8 cellular contexts compared by ENCODE assay signal in genomic region chr22:50342651-50343540, GRCh38. TPM values are rescaled to one million over a fixed set of nuclear protein-coding genes. Genes with fewer than 3 reads are reported as not detected.
A peak's percentile ranks its signal among the peaks of the same experiment; 100 is the strongest.
DNase-seq lines count a peak whose midpoint lies in the region; FAIRE-seq and TF ChIP-seq lines count a peak whose summit lies in the region.

Gene PPP6R2, plus strand, starts transcription at chr22:50343327. Its CDS starts 50,582 bp downstream, at chr22:50393909.

- H3K27me3 ChIP-seq in keratinocyte (ENCODE audit: control insufficient read depth, extremely low read depth, insufficient read depth, low read length), result no peaks in the 10 kb centered on the region

- in situ Hi-C loops in GM13976 (cut with MboI; ENCODE audit: low sequenced_read_pairs, unreplicated experiment), result no loop called here

- H3K9me1 ChIP-seq in keratinocyte (ENCODE audit: control insufficient read depth, extremely low read depth, insufficient read depth, low read length), result no peaks in the 10 kb centered on the region

- dilution Hi-C loops in keratinocyte (cut with MboI; ENCODE audit: extremely low pct_ligation_motif_present, low sequenced_read_pairs), result no loop called here

- peaks cover under 1% of the 10 kb centered on the region for H3K4me1 ChIP-seq in keratinocyte (ENCODE audit: control insufficient read depth, extremely low read depth, insufficient read depth, low read length)

- peaks cover 20% of the 10 kb centered on the region for H3K79me2 ChIP-seq in keratinocyte (ENCODE audit: control insufficient read depth, insufficient read depth, low read length)

- no peak for FAIRE-seq in keratinocyte (lab: Jason Lieb, UNC)

- peak within 1 kb of the TSS; percentile 67 for H3K27ac ChIP-seq in keratinocyte (ENCODE audit: control insufficient read depth, insufficient read depth, low read length)

- H2AFZ ChIP-seq in keratinocyte (ENCODE audit: control insufficient read depth, low read length), result peak within 1 kb of the TSS; percentile 79

- TF ChIP-seq CTCF in GM13976 (IDR thresholded peaks at IDR 0.05; ENCODE audit: borderline replicate concordance, control extremely low read depth, extremely low read depth, insufficient read depth, missing control alignments) (no peak), HFF-Myc (IDR thresholded peaks at IDR 0.05; ENCODE audit: low read depth, low read length, missing control alignments) (no peak), keratinocyte (optimal IDR thresholded peaks at IDR 0.05 in 1 of 3, IDR thresholded peaks at IDR 0.05 in 1 of 3, conservative IDR thresholded peaks at IDR 0.05 in 1 of 3; ENCODE audit: extremely low read depth in 1 of 3, insufficient read depth in 2 of 3, low read length in 3 of 3) (no peak)

- H3K4me3 ChIP-seq in HFF-Myc (replicated peaks; ENCODE audit: low read depth, low read length) (peak within 1 kb of the TSS; percentile 66), keratinocyte (ENCODE audit: control insufficient read depth in 2 of 3, extremely low read depth in 1 of 3, insufficient read depth in 2 of 3, low read depth in 1 of 3, low read length in 3 of 3) (peak within 1 kb of the TSS; percentile 73 to 79 (median 73))

- H3K4me2 ChIP-seq in keratinocyte (ENCODE audit: control insufficient read depth, extremely low read depth, insufficient read depth, low read depth, low read length), result peak within 1 kb of the TSS; percentile 89

- DNase-seq in GM13976 (ENCODE audit: low spot score), result peak; percentile 93
- DNase-seq in HFF-Myc (ENCODE audit: extremely low read depth, low read depth), result no peak
- DNase-seq in NCI-H1105 treated with DMSO at 0.1 percent for 48 hours (lab: John Stamatoyannopoulos, UW), result peak; percentile 22
- peak; percentile 79 for DNase-seq in activated CD4-positive, CD25-positive, alpha-beta regulatory T cell treated with anti-CD3 and anti-CD28 coated beads, Interleukin-2, amount 50 U/mL, for 16 hours (ENCODE audit: low read depth, low spot score)
- DNase-seq in central memory CD4-positive, alpha-beta T cell, result peak; percentile 84
- no peak for DNase-seq in keratinocyte (ENCODE audit: low read depth, low spot score)
- peak; percentile 85 to 92 for DNase-seq in stimulated activated CD4-positive, alpha-beta T cell treated with anti-CD3 and anti-CD28 coated beads, Interleukin-15, amount 100 ng/mL, for 1 hour (ENCODE audit: low read depth in 1 of 2, low spot score in 1 of 2)
- no peak for DNase-seq in cortex of kidney (lab: John Stamatoyannopoulos, UW)

- H3K36me3 ChIP-seq in keratinocyte (ENCODE audit: control insufficient read depth in 2 of 2, extremely low read depth in 1 of 2, insufficient read depth in 2 of 2, low read length in 2 of 2), result peaks cover 0 to 3% of the 10 kb centered on the region in 2 experiments

- H3K9me3 ChIP-seq in keratinocyte (ENCODE audit: control insufficient read depth, low read depth, low read length), result no peaks in the 10 kb centered on the region

- no peaks in the 10 kb centered on the region for H4K20me1 ChIP-seq in keratinocyte (ENCODE audit: control insufficient read depth, extremely low read depth, insufficient read depth, low read length)

- H3K9ac ChIP-seq in keratinocyte (ENCODE audit: control insufficient read depth, extremely low read depth, insufficient read depth, low read length), result peak within 1 kb of the TSS; percentile 80

RNA-seq across cellular contexts. Expression of gene PPP6R2, which starts in this region (rescaled TPM):
- 19.8 to 29.7 TPM (median 23.2 TPM) in 3 replicates for polyA plus RNA-seq in keratinocyte
- 11.6 TPM for polyA plus RNA-seq in keratinocyte (2011; ENCODE audit: low read depth)
- 13.3 and 28.8 TPM in 2 replicates for polyA plus RNA-seq in keratinocyte (2011; cell fraction: cytosol; rRNA removed)
- 38.8 and 54.6 TPM in 2 replicates for polyA plus RNA-seq in keratinocyte (2011; cell fraction: nucleus; rRNA removed)
- 20.6 and 25.0 TPM in 2 replicates for polyA plus RNA-seq in keratinocyte (2012; ENCODE audit: low replicate concordance)
- 28.0 to 48.1 TPM (median 40.1 TPM) in 3 replicates for polyA minus RNA-seq in keratinocyte
- 31.7 TPM for polyA minus RNA-seq in keratinocyte (2011; cell fraction: cytosol; rRNA and poly(A)+ RNA removed)
- 29.2 and 36.5 TPM in 2 replicates for polyA minus RNA-seq in keratinocyte (2011; cell fraction: nucleus; rRNA and poly(A)+ RNA removed)

Comparison
In these comparisons a context has a peak if more than half of its experiments do, and no peak if none do; other contexts are left out.
1. DNase-seq: peak in GM13976 (single experiment), NCI-H1105 treated with DMSO at 0.1 percent for 48 hours (single experiment), activated CD4-positive, CD25-positive, alpha-beta regulatory T cell treated with anti-CD3 and anti-CD28 coated beads, Interleukin-2, amount 50 U/mL, for 16 hours (single experiment), central memory CD4-positive, alpha-beta T cell (single experiment) and stimulated activated CD4-positive, alpha-beta T cell treated with anti-CD3 and anti-CD28 coated beads, Interleukin-15, amount 100 ng/mL, for 1 hour (2 of 2); none in HFF-Myc (single experiment), keratinocyte (single experiment) and cortex of kidney (single experiment).